17 cellular contexts compared by ENCODE assay signal in genomic region chr17:81065500-81065899, GRCh38. TPM values are rescaled to one million over a fixed set of nuclear protein-coding genes. Genes with fewer than 3 reads are reported as not detected.
DNase-seq lines count a peak whose midpoint lies in the region; ATAC-seq and TF ChIP-seq lines count a peak whose summit lies in the region.
"Had no signal": no experiment of that assay in that cellular context is flagged by ENCODE, and none has a peak within 500 bp of the region (broad histone marks: within the 10 kb centered on the region; RNA-seq: fewer than 3 reads in every experiment).

No MANE protein-coding gene starts in this region.

- no peaks in the 10 kb centered on the region for H3K9me2 ChIP-seq in HCT116 (ENCODE audit: insufficient read depth)

- H3K27ac ChIP-seq in HCT116 (ENCODE audit: low read depth, low read length) (peak overlapping the region; percentile 30; the same call in 1 of the 2 replicates), right lobe of liver (peak overlapping the region in 2 of 3 donors; percentile 89 to 90), skin epidermis (peak overlapping the region in 12 of 21 experiments; percentile 5 to 74 (median 50))
- H3K27ac ChIP-seq: body of pancreas, PC-9 had no signal

- 0 out of 2 replicates have a peak overlapping the region, but pooled peaks have one; percentile 2 for H3K9ac ChIP-seq in HCT116 (ENCODE audit: low read length)

- POLR2A ChIA-PET in HCT116 (lab: Charles Lee) = no interaction called here

- H3K4me1 ChIP-seq in HCT116 (ENCODE audit: control insufficient read depth in 1 of 2, insufficient read depth in 2 of 2, low read length in 2 of 2) (peaks cover 8 to 33% of the 10 kb centered on the region in 2 experiments), right lobe of liver (peaks cover 0 to 72% (median 37%) of the 10 kb centered on the region in 4 donors)

- CTCF ChIA-PET in HCT116 (lab: Charles Lee) = no interaction called here

- H3K9me3 ChIP-seq in HCT116 (ENCODE audit: control insufficient read depth in 1 of 2, insufficient read depth in 1 of 2, low read depth in 1 of 2, low read length in 2 of 2) (no peaks in the 10 kb centered on the region), right lobe of liver (no peaks in the 10 kb centered on the region)
- H3K9me3 ChIP-seq: body of pancreas had no signal

- TF ChIP-seq RAD21 in HCT116 (IDR thresholded peaks at IDR 0.05; ENCODE audit: low read depth) = no peak

- H3K79me2 ChIP-seq in HCT116 (ENCODE audit: insufficient read depth, low read length) = peaks cover 83% of the 10 kb centered on the region

- WGBS in right lobe of liver (ENCODE audit: insufficient coverage, low coverage, low lambda C conversion rate, missing lambda C conversion rate) = no CpG with 5 or more reads among the region's 10 CpGs

- H2AFZ ChIP-seq in HCT116 (ENCODE audit: low read depth, low read length, poor library complexity, severe bottlenecking) = no peak overlapping the region
- H2AFZ ChIP-seq: PC-9 had no signal

- ATAC-seq in HCT116 = peak; percentile 9; the same call in 1 of the 2 replicates
- peak; percentile 32 to 80 (median 65) for ATAC-seq in right lobe of liver
- ATAC-seq in HG02571 (IDR thresholded peaks at IDR 0.05; ENCODE audit: unreplicated experiment) = no peak
- ATAC-seq: body of pancreas, GM12878 had no signal

- TF ChIP-seq POLR2A in HCT116 (IDR thresholded peaks at IDR 0.05; ENCODE audit: borderline replicate concordance, extremely low read depth, insufficient read depth, insufficient read length) (no peak), right lobe of liver (IDR thresholded peaks at IDR 0.05) (peak; percentile 24)

- H3K4me3 Mint-ChIP-seq in chondrocyte (ENCODE audit: unreplicated experiment) = no peak overlapping the region
- H3K4me3 Mint-ChIP-seq: HFFc6 had no signal

- peak overlapping the region; percentile 38 for H3K4me2 ChIP-seq in HCT116 (ENCODE audit: low read length)
- H3K4me2 ChIP-seq: PC-9 had no signal

- no peak for DNase-seq in HCT116 (ENCODE audit: low read depth, low spot score)
- DNase-seq in chondrocyte (ENCODE audit: low spot score) = no peak
- DNase-seq in right lobe of liver = peak; percentile 30 to 93 (median 87)
- no peak for DNase-seq in stimulated activated CD4-positive, alpha-beta T cell treated with anti-CD3 and anti-CD28 coated beads, Interleukin-4, amount 100 ng/mL, for 4 hours
- no peak for DNase-seq in T1000 (lab: John Stamatoyannopoulos, UW)
- DNase-seq in NCI-H748 (lab: John Stamatoyannopoulos, UW; ENCODE audit: unreplicated experiment) = no peak
- DNase-seq: activated gamma-delta T cell treated with Interleukin-2 at 50 U/mL for 16 hours; effector CD4-positive, alpha-beta T cell; Karpas-422; NCI-H1436 treated with DMSO at 0.1 percent for 48 hours; NCI-H446 treated with DMSO at 0.1 percent for 48 hours had no signal

- intact Hi-C loops in HCT116 (cut with micrococcal nuclease) = no loop called here
- intact Hi-C loops in right lobe of liver (cut with DNase I) = no loop called here

- H3K36me3 ChIP-seq in HCT116 (ENCODE audit: control insufficient read depth in 1 of 2, insufficient read depth in 2 of 2, low read length in 2 of 2) = peaks cover 3 to 31% of the 10 kb centered on the region in 2 experiments; a peak in 2 of 4 replicates
- peaks cover 0 to 6% (median 1%) of the 10 kb centered on the region in 4 donors for H3K36me3 ChIP-seq in right lobe of liver

- H3K9me3 Mint-ChIP-seq in chondrocyte (ENCODE audit: low read depth) = no peaks in the 10 kb centered on the region
- H3K9me3 Mint-ChIP-seq: HFFc6 had no signal

- no TSS peak for BruUV-seq in HCT116 (replicated peaks; lab: Mats Ljungman, UMichigan)

- TF ChIP-seq CTCF in HCT116 (IDR thresholded peaks at IDR 0.05 in 2 of 3, conservative IDR thresholded peaks at IDR 0.05 in 1 of 3; ENCODE audit: borderline replicate concordance in 1 of 3, insufficient read depth in 1 of 3, low read depth in 2 of 3, low read length in 2 of 3) = no peak
- no peak for TF ChIP-seq CTCF in chondrocyte (IDR thresholded peaks at IDR 0.05)
- TF ChIP-seq CTCF in right lobe of liver (IDR thresholded peaks at IDR 0.05) = no peak

- H3K4me1 Mint-ChIP-seq in chondrocyte (ENCODE audit: low read depth) = peaks cover 41% of the 10 kb centered on the region

- H3K27me3 ChIP-seq in HCT116 (ENCODE audit: insufficient read depth, low read length) (no peaks in the 10 kb centered on the region), right lobe of liver (no peaks in the 10 kb centered on the region)
- H3K27me3 ChIP-seq: body of pancreas had no signal

- no peaks in the 10 kb centered on the region for H3K27me3 Mint-ChIP-seq in chondrocyte (ENCODE audit: low read depth)

- RAD21 ChIA-PET in HCT116 (lab: Charles Lee; ENCODE audit: low non-redundant PET in 1 of 2, low total read pairs in 2 of 2, uncharacterized antibody in 2 of 2, unreplicated experiment in 2 of 2) = no interaction called here

- H4K20me1 ChIP-seq in HCT116 (ENCODE audit: insufficient read depth) = no peaks in the 10 kb centered on the region

- H3K27ac Mint-ChIP-seq in chondrocyte (ENCODE audit: unreplicated experiment) = peak overlapping the region; percentile 94

- H3K4me3 ChIP-seq in HCT116 (replicated peaks in 1 of 2; ENCODE audit: low read depth in 1 of 2, low read length in 2 of 2) (no peak overlapping the region), right lobe of liver (peak overlapping the region in 1 of 3 donors; percentile 9), skin epidermis (no peak overlapping the region)
- H3K4me3 ChIP-seq: body of pancreas, GM12878, PC-9 had no signal

- peaks cover 4% of the 10 kb centered on the region for H3K36me3 Mint-ChIP-seq in chondrocyte (ENCODE audit: low read depth)

TF ChIP-seq in HCT116, 20 proteins besides CTCF, POLR2A, EP300 and RAD21:
- no peak for TF ChIP-seq ZFX (IDR thresholded peaks at IDR 0.05)
- TF ChIP-seq SRF (IDR thresholded peaks at IDR 0.05; ENCODE audit: low read depth) = no peak
- TF ChIP-seq SIN3A (IDR thresholded peaks at IDR 0.05; ENCODE audit: low read depth) = no peak
- TF ChIP-seq ELF1 (IDR thresholded peaks at IDR 0.05; ENCODE audit: borderline replicate concordance, low read depth) = no peak
- TF ChIP-seq EZH2 (IDR thresholded peaks at IDR 0.05) = no peak
- no peak for TF ChIP-seq POLR2AphosphoS5 (IDR thresholded peaks at IDR 0.05; ENCODE audit: low read depth, low read length)
- no peak for TF ChIP-seq JUND (IDR thresholded peaks at IDR 0.05)
- TF ChIP-seq CEBPB (IDR thresholded peaks at IDR 0.05; ENCODE audit: low read depth) = no peak
- no peak for TF ChIP-seq TCF7L2 (IDR thresholded peaks at IDR 0.05; ENCODE audit: borderline replicate concordance, extremely low read depth, insufficient read depth, insufficient read length)
- no peak for TF ChIP-seq SP1 (IDR thresholded peaks at IDR 0.05; ENCODE audit: low read depth)
- TF ChIP-seq ZBTB33 (IDR thresholded peaks at IDR 0.05; ENCODE audit: extremely low read depth, insufficient replicate concordance, low read length) = no peak
- TF ChIP-seq CBX3 (IDR thresholded peaks at IDR 0.05; ENCODE audit: low read depth) = no peak
- TF ChIP-seq ATF3 (IDR thresholded peaks at IDR 0.05) = no peak
- no peak for TF ChIP-seq EGR1 (IDR thresholded peaks at IDR 0.05; ENCODE audit: low read depth)
- no peak for TF ChIP-seq REST (IDR thresholded peaks at IDR 0.05; ENCODE audit: low read depth)
- no peak for TF ChIP-seq EZH2phosphoT487 (IDR thresholded peaks at IDR 0.05; ENCODE audit: borderline replicate concordance)

RNA-seq across cellular contexts. Expression of gene BAIAP2, which starts 30.5 kb away (rescaled TPM):
- total RNA-seq in HCT116 (2021; ENCODE audit: unreplicated experiment) = 105 TPM
- 93.4 and 95.1 TPM in 2 replicates for polyA plus RNA-seq in HCT116 (2012)
- total RNA-seq in chondrocyte = 28.9 to 43.6 TPM (median 29.5 TPM) in 3 replicates
- 100 to 1,000 TPM in 1 of 6 experiments, 10 to 100 TPM in 5; 46.6 to 139 (median 63.3) TPM for total RNA-seq in right lobe of liver

Comparison
In these comparisons a context has a peak if more than half of its experiments do, and no peak if none do; other contexts are left out.
1. DNase-seq: peak in right lobe of liver (3 of 3); none in HCT116 (single experiment), chondrocyte (single experiment), stimulated activated CD4-positive, alpha-beta T cell treated with anti-CD3 and anti-CD28 coated beads, Interleukin-4, amount 100 ng/mL, for 4 hours (0 of 2), T1000 (single experiment) and NCI-H748 (single experiment).
2. H3K27ac ChIP-seq: peak in every context shown above with its lines; median percentile 90 in right lobe of liver; 50 in skin epidermis; 30 in HCT116.